ENCODE assay signal across 21 cellular contexts in genomic region chr6:161522286-161522685, GRCh38.
"Had no signal": no experiment of that assay in that cellular context is flagged by ENCODE, and none has a peak within 500 bp of the region (broad histone marks: within the 10 kb centered on the region; RNA-seq: fewer than 3 reads in every experiment).

No MANE protein-coding gene starts in this region.

- DNase-seq: colonic mucosa; cortex of kidney; effector memory CD4-positive, alpha-beta T cell; esophagus squamous epithelium; foreskin fibroblast; foreskin melanocyte; gastrocnemius medialis; glutamatergic neuron; head of caudate nucleus; heart right ventricle; hippocampal formation; immature natural killer cell; islet precursor cell; kidney; kidney glomerular epithelial cell; left lung; left ventricle myocardium superior; lower lobe of right lung; mesenchymal stem cell; mucosa of descending colon; naive B cell had no signal

- H3K9me3 ChIP-seq: colonic mucosa, esophagus squamous epithelium, gastrocnemius medialis, lower lobe of right lung, mucosa of descending colon had no signal

- H3K27ac ChIP-seq: colonic mucosa, esophagus squamous epithelium, gastrocnemius medialis, heart right ventricle, left lung, lower lobe of right lung had no signal

- H3K4me1 ChIP-seq: colonic mucosa, esophagus squamous epithelium, gastrocnemius medialis, heart right ventricle, left lung, lower lobe of right lung had no signal

- H3K27me3 ChIP-seq: colonic mucosa, esophagus squamous epithelium, gastrocnemius medialis, heart right ventricle, left lung had no signal

- H3K36me3 ChIP-seq: colonic mucosa, esophagus squamous epithelium, gastrocnemius medialis, heart right ventricle, left lung, lower lobe of right lung had no signal

- H3K4me3 ChIP-seq: colonic mucosa, esophagus squamous epithelium, gastrocnemius medialis, heart right ventricle, left lung, lower lobe of right lung, mucosa of descending colon had no signal
